1 cellular context compared by ENCODE assay signal in the genomic region with DNA sequence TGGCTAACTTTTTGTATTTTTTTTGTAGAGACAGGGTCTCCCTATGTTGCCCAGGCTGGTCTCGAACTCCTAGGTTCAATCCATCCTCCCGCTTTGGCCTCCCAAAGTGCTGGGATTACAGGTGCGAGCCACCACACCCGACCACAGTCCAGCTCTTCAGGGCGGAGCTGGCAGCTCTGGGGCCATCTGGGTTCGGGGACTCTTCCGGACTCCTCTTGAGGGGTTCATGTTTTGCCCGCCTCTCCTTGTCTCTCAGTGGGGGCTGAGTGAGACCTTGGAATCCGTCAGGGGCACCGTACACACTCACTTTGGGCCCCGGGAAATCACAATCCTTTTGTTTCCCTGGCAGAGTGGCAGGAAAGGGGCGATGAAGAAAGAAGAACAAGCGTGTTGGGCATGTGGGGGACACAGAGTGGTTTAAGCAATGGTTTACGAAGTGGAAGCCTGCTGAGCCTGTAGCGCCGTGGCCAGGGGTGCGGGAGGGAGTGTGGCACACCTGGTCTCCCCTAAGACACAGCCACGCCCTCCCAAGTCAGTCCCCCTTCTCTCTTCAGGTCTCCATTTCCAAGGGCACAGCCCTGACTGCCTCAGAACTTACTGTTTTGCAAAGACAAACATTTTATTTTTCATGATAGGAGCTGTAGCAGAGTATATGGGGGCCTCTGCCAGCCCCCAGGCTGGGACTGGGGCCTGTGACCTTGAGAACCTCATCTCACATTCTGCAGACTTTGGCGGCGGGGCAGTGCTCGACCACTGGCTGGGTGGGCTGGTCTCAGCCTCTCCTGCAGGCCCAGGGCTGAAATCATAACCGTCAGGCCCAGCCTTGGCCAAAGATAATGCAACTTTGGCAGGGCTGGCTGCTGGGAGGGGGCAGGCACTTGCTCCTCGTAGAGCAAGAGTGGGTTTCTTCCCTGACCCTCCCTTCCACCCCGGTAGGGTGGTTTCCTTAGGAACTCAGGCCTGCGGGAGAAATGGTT.
TF ChIP-seq lines count a peak whose summit lies in the region.

No MANE protein-coding gene starts in this region.

TF ChIP-seq in GM23338, 12 proteins besides CTCF, POLR2A, EP300 and RAD21 (continued from another document):
- TF ChIP-seq, protein P1, sequence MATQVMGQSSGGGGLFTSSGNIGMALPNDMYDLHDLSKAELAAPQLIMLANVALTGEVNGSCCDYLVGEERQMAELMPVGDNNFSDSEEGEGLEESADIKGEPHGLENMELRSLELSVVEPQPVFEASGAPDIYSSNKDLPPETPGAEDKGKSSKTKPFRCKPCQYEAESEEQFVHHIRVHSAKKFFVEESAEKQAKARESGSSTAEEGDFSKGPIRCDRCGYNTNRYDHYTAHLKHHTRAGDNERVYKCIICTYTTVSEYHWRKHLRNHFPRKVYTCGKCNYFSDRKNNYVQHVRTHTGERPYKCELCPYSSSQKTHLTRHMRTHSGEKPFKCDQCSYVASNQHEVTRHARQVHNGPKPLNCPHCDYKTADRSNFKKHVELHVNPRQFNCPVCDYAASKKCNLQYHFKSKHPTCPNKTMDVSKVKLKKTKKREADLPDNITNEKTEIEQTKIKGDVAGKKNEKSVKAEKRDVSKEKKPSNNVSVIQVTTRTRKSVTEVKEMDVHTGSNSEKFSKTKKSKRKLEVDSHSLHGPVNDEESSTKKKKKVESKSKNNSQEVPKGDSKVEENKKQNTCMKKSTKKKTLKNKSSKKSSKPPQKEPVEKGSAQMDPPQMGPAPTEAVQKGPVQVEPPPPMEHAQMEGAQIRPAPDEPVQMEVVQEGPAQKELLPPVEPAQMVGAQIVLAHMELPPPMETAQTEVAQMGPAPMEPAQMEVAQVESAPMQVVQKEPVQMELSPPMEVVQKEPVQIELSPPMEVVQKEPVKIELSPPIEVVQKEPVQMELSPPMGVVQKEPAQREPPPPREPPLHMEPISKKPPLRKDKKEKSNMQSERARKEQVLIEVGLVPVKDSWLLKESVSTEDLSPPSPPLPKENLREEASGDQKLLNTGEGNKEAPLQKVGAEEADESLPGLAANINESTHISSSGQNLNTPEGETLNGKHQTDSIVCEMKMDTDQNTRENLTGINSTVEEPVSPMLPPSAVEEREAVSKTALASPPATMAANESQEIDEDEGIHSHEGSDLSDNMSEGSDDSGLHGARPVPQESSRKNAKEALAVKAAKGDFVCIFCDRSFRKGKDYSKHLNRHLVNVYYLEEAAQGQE (IDR thresholded peaks at IDR 0.05; ENCODE audit: unreplicated experiment) = no peak
- no peak for TF ChIP-seq CREB1 (CRISPR knock-in tag; IDR thresholded peaks at IDR 0.05; ENCODE audit: low read depth)
- TF ChIP-seq ZNF331 (CRISPR knock-in tag; IDR thresholded peaks at IDR 0.05; ENCODE audit: low read depth) = no peak
